ENCODE assay signal across 8 cellular contexts in genomic region chr2:128091691-128092050, GRCh38. TPM values are rescaled to one million over a fixed set of nuclear protein-coding genes. Genes with fewer than 3 reads are reported as not detected.
DNase-seq lines count a peak whose midpoint lies in the region; ATAC-seq and TF ChIP-seq lines count a peak whose summit lies in the region.

No MANE protein-coding gene starts in this region.

- no peaks in the 10 kb centered on the region for H3K9me3 Mint-ChIP-seq in activated CD4-positive, alpha-beta memory T cell treated with anti-CD3 and anti-CD28 coated beads for 36 hours

- DNase-seq in BJ (ENCODE audit: low read depth) = no peak
- DNase-seq in activated CD4-positive, alpha-beta memory T cell treated with anti-CD3 and anti-CD28 coated beads for 36 hours = peak; percentile 27
- peak; percentile 12 for DNase-seq in glomerular endothelial cell (ENCODE audit: extremely low read depth, low read depth, low spot score)
- no peak for DNase-seq in NCI-H1436 (lab: John Stamatoyannopoulos, UW)
- DNase-seq in DMS153 treated with DMSO at 0.1 percent for 48 hours (lab: John Stamatoyannopoulos, UW; ENCODE audit: unreplicated experiment) = no peak

- no peaks in the 10 kb centered on the region for H3K27me3 Mint-ChIP-seq in activated CD4-positive, alpha-beta memory T cell treated with anti-CD3 and anti-CD28 coated beads for 36 hours

- no peaks in the 10 kb centered on the region for H3K4me1 ChIP-seq in rectal smooth muscle tissue (ENCODE audit: control insufficient read depth, insufficient read depth, low read length)

- H3K4me3 Mint-ChIP-seq in activated CD4-positive, alpha-beta memory T cell treated with anti-CD3 and anti-CD28 coated beads for 36 hours = peak overlapping the region; percentile 91

- H3K4me3 ChIP-seq in BJ (ENCODE audit: low read depth, low read length) = peak overlapping the region; percentile 100
- peak overlapping the region; percentile 97 for H3K4me3 ChIP-seq in rectal smooth muscle tissue (ENCODE audit: low read length)

- TF ChIP-seq CTCF in BJ (IDR thresholded peaks at IDR 0.05; ENCODE audit: insufficient read depth, low read depth, low read length) = no peak

- CTCF ChIA-PET in BJ (lab: Yijun Ruan, JAX) = interaction anchor here (1.1 kb wide), 1 partner anchor 28 kb away, joined by 5 read pairs; no protein-coding TSS in a partner anchor
- CTCF ChIA-PET in activated CD4-positive, alpha-beta memory T cell treated with anti-CD3 and anti-CD28 coated beads for 36 hours (lab: Charles Lee) = interaction anchor here (0.5 to 2.0 kb wide), 6 partner anchors 12 to 69 kb away, joined by 3 to 7 read pairs (median 5); no protein-coding TSS in a partner anchor

- peak overlapping the region; percentile 54 for H3K9ac ChIP-seq in rectal smooth muscle tissue (ENCODE audit: low read length)

- peaks cover 10% of the 10 kb centered on the region for H3K36me3 Mint-ChIP-seq in activated CD4-positive, alpha-beta memory T cell treated with anti-CD3 and anti-CD28 coated beads for 36 hours

- H3K27me3 ChIP-seq in BJ (ENCODE audit: control insufficient read depth, insufficient read depth, low read length) (no peaks in the 10 kb centered on the region), rectal smooth muscle tissue (ENCODE audit: control insufficient read depth, insufficient read depth, low read length) (no peaks in the 10 kb centered on the region)

- intact Hi-C loops in activated CD4-positive, alpha-beta memory T cell treated with anti-CD3 and anti-CD28 coated beads for 36 hours (cut with micrococcal nuclease) = loop anchor here (1.0 to 10.0 kb wide), 7 partner anchors 13 to 564 kb away; partner anchors contain the start of genes AMMECR1L, IWS1, POLR2D and SAP130

- no peak overlapping the region for H3K27ac ChIP-seq in rectal smooth muscle tissue (ENCODE audit: low read depth, low read length)

- H3K36me3 ChIP-seq in BJ (ENCODE audit: control insufficient read depth, insufficient read depth, low read length) (0 out of 2 replicates have a peak, but pooled peaks cover 2% of the 10 kb centered on the region), rectal smooth muscle tissue (ENCODE audit: control insufficient read depth, insufficient read depth, low read length) (no peaks in the 10 kb centered on the region)

- peaks cover 44% of the 10 kb centered on the region for H3K4me1 Mint-ChIP-seq in activated CD4-positive, alpha-beta memory T cell treated with anti-CD3 and anti-CD28 coated beads for 36 hours (ENCODE audit: low read depth)

- peak; percentile 3 for ATAC-seq in HG02970 (IDR thresholded peaks at IDR 0.05; ENCODE audit: low FRiP score, unreplicated experiment)
- no peak for ATAC-seq in HG03439 (IDR thresholded peaks at IDR 0.05; ENCODE audit: unreplicated experiment)

- POLR2A ChIA-PET in BJ (lab: Charles Lee) = no interaction called here
- POLR2A ChIA-PET in activated CD4-positive, alpha-beta memory T cell treated with anti-CD3 and anti-CD28 coated beads for 36 hours (lab: Charles Lee) = interaction anchor here (0.6 to 1.9 kb wide), 9 partner anchors 8 to 798 kb away, joined by 3 to 17 read pairs (median 3); partner anchors contain the start of genes ERCC3, SAP130 and SFT2D3

- peak overlapping the region; percentile 92 for H3K27ac Mint-ChIP-seq in activated CD4-positive, alpha-beta memory T cell treated with anti-CD3 and anti-CD28 coated beads for 36 hours

RNA-seq across cellular contexts. Expression of gene UGGT1, which starts 0.7 kb away (rescaled TPM):
- polyA plus RNA-seq in BJ (2011; rRNA removed) = 28.6 and 46.4 TPM in 2 replicates
- polyA minus RNA-seq in BJ (2011; rRNA and poly(A)+ RNA removed) = 26.2 and 27.0 TPM in 2 replicates
- 10 to 100 TPM; 50.8 to 53.2 TPM for total RNA-seq in activated CD4-positive, alpha-beta memory T cell treated with anti-CD3 and anti-CD28 coated beads for 36 hours
- 69.0 and 74.0 TPM in 2 replicates for total RNA-seq in glomerular endothelial cell

Comparison
In these comparisons a context has a peak if more than half of its experiments do, and no peak if none do; other contexts are left out.
1. DNase-seq: peak in activated CD4-positive, alpha-beta memory T cell treated with anti-CD3 and anti-CD28 coated beads for 36 hours (single experiment) and glomerular endothelial cell (single experiment); none in BJ (single experiment), NCI-H1436 (single experiment) and DMS153 treated with DMSO at 0.1 percent for 48 hours (single experiment).